ENCODE assay signal across 27 cellular contexts in genomic region chr3:151940481-151940880, GRCh38.
DNase-seq lines count a peak whose midpoint lies in the region; ATAC-seq, FAIRE-seq and TF ChIP-seq lines count a peak whose summit lies in the region.
"Had no signal": no experiment of that assay in that cellular context is flagged by ENCODE, and none has a peak within 500 bp of the region (broad histone marks: within the 10 kb centered on the region; RNA-seq: fewer than 3 reads in every experiment).

No MANE protein-coding gene starts in this region.

- FAIRE-seq in GM12892 (lab: Jason Lieb, UNC) = peak; percentile 44
- FAIRE-seq in H54 (lab: Jason Lieb, UNC) = no peak
- FAIRE-seq: A204.1, GM12878 had no signal

- H3K27me3 ChIP-seq in SK-N-SH (ENCODE audit: insufficient read depth) = no peaks in the 10 kb centered on the region; the same call in 1 of the 2 replicates
- H3K27me3 ChIP-seq in adipocyte (replicated peaks; ENCODE audit: control insufficient read depth, insufficient read depth, low read length) = no peaks in the 10 kb centered on the region
- no peaks in the 10 kb centered on the region for H3K27me3 ChIP-seq in H7 (ENCODE audit: control insufficient read depth, insufficient read depth, low read length)
- H3K27me3 ChIP-seq: BLaER1 had no signal

- TF ChIP-seq EP300 in SK-N-SH (IDR thresholded peaks at IDR 0.05; ENCODE audit: borderline replicate concordance in 1 of 2, low read depth in 1 of 2, low read length in 1 of 2) = no peak

- H3K4me1 ChIP-seq in SK-N-SH (ENCODE audit: control insufficient read depth in 1 of 2, insufficient read depth in 2 of 2, low read depth in 1 of 2, low read length in 1 of 2) (no peaks in the 10 kb centered on the region; a peak in 1 of 4 replicates), adipocyte (ENCODE audit: control insufficient read depth, insufficient read depth, low read length) (no peaks in the 10 kb centered on the region)
- H3K4me1 ChIP-seq: BE2C, BLaER1, Caco-2 had no signal

- ATAC-seq in activated CD4-positive, CD25-positive, alpha-beta regulatory T cell treated with anti-CD3 and anti-CD28 coated beads, Interleukin-2, amount 50 U/mL, for 24 hours = no peak
- ATAC-seq: GM12878 had no signal

- H3K9me3 ChIP-seq in SK-N-SH (no peaks in the 10 kb centered on the region), adipocyte (ENCODE audit: control insufficient read depth, low read length) (no peaks in the 10 kb centered on the region)
- H3K9me3 ChIP-seq: BE2C, BLaER1, Caco-2 had no signal

- no peak overlapping the region for H3K27ac ChIP-seq in SK-N-SH (ENCODE audit: low read depth in 2 of 2, low read length in 1 of 2)
- H3K27ac ChIP-seq: BLaER1 had no signal

- H3K4me3 ChIP-seq in SK-N-SH (ENCODE audit: low read depth in 2 of 2, low read length in 1 of 2) = no peak overlapping the region
- no peak overlapping the region for H3K4me3 ChIP-seq in adipocyte (ENCODE audit: low read length)
- H3K4me3 ChIP-seq in H7 (ENCODE audit: insufficient read depth, low read depth, low read length) = no peak overlapping the region
- H3K4me3 ChIP-seq: BLaER1, GM12878 had no signal

- H3K36me3 ChIP-seq in SK-N-SH (replicated peaks in 1 of 2; ENCODE audit: control insufficient read depth in 1 of 2, insufficient read depth in 2 of 2, low read length in 1 of 2) (no peaks in the 10 kb centered on the region), adipocyte (ENCODE audit: control insufficient read depth, insufficient read depth, low read length, severe bottlenecking) (no peaks in the 10 kb centered on the region), H7 (replicated peaks; ENCODE audit: control insufficient read depth, insufficient read depth, low read length) (no peaks in the 10 kb centered on the region)
- H3K36me3 ChIP-seq: BE2C, BLaER1 had no signal

- no peak overlapping the region for H3K4me2 ChIP-seq in SK-N-SH
- H3K4me2 ChIP-seq: BLaER1 had no signal

- no peak overlapping the region for H2AFZ ChIP-seq in SK-N-SH (ENCODE audit: low read depth)

- no peaks in the 10 kb centered on the region for H4K20me1 ChIP-seq in SK-N-SH (ENCODE audit: insufficient read depth)
- H4K20me1 ChIP-seq: BLaER1 had no signal

- no peak for DNase-seq in GM12892 (ENCODE audit: insufficient read length)
- DNase-seq in SK-N-SH = no peak
- DNase-seq in adipocyte (ENCODE audit: low read depth) = peak; percentile 58
- peak; percentile 76 for DNase-seq in foreskin melanocyte
- no peak for DNase-seq in H7
- DNase-seq in H54 (ENCODE audit: insufficient read length, low spot score) = no peak
- DNase-seq in stimulated activated CD4-positive, alpha-beta T cell treated with anti-CD3 and anti-CD28 coated beads, Interleukin-1b, Interleukin-23, amount 100 ng/mL, for 48 hours = no peak
- DNase-seq: 8988T; ACHN; BE2C; C1 segment of cervical spinal cord; Caco-2; Calu3; CD4-positive, alpha-beta memory T cell; CD4-positive, CD25-positive, alpha-beta regulatory T cell; CD8-positive, alpha-beta memory T cell; DMS 273 treated with DMSO at 0.1 percent for 48 hours; DMS153; DMS53; DMS79; DND-41; EL; GDM1 had no signal

- TF ChIP-seq CTCF in SK-N-SH (IDR thresholded peaks at IDR 0.05) = no peak

- no peaks in the 10 kb centered on the region for H3K79me2 ChIP-seq in SK-N-SH (ENCODE audit: insufficient read depth)

- no peaks in the 10 kb centered on the region for H3F3A ChIP-seq in SK-N-SH (replicated peaks; ENCODE audit: insufficient read depth)

- POLR2A ChIA-PET in SK-N-SH (lab: Yijun Ruan, JAX) = no interaction called here

- TF ChIP-seq POLR2A in GM12892 (IDR thresholded peaks at IDR 0.05; ENCODE audit: low read depth, low read length) (no peak), H54 (IDR thresholded peaks at IDR 0.05; ENCODE audit: low read depth, low read length) (no peak)

- H3K9ac ChIP-seq in SK-N-SH (no peak overlapping the region), adipocyte (ENCODE audit: low read length) (no peak overlapping the region)
- H3K9ac ChIP-seq: BLaER1 had no signal

- CTCF ChIA-PET in SK-N-SH (lab: Yijun Ruan, JAX) = interaction anchor here (0.7 to 1.7 kb wide), 2 partner anchors 504 to 1467 kb away, joined by 3 to 4 read pairs; no protein-coding TSS in a partner anchor

- 38% methylated on average over 2 of the region's 2 CpGs for WGBS in SK-N-SH (ENCODE audit: low lambda C conversion rate)

- H3K9me2 ChIP-seq in SK-N-SH = no peaks in the 10 kb centered on the region

- TF ChIP-seq RAD21 in SK-N-SH (IDR thresholded peaks at IDR 0.05; ENCODE audit: low read length) = no peak

TF ChIP-seq in SK-N-SH, 30 proteins besides CTCF, POLR2A, EP300 and RAD21:
- TF ChIP-seq PBX3 (IDR thresholded peaks at IDR 0.05) (peak; percentile 33; the same call in 1 of the 2 replicates), USF1 (IDR thresholded peaks at IDR 0.05; ENCODE audit: borderline replicate concordance, low read depth) (no peak)

Comparison
In these comparisons a context has a peak if more than half of its experiments do, and no peak if none do; other contexts are left out.
1. DNase-seq: peak in adipocyte (single experiment) and foreskin melanocyte (single experiment); none in GM12892 (single experiment), SK-N-SH (single experiment), H7 (single experiment), H54 (single experiment) and stimulated activated CD4-positive, alpha-beta T cell treated with anti-CD3 and anti-CD28 coated beads, Interleukin-1b, Interleukin-23, amount 100 ng/mL, for 48 hours (single experiment).